1 cellular context compared by ENCODE assay signal in genomic region chr18:58868440-58868839, GRCh38.
TF ChIP-seq lines count a peak whose summit lies in the region.

No MANE protein-coding gene starts in this region.

TF ChIP-seq in GM23338, 12 proteins besides CTCF, POLR2A, EP300 and RAD21:
- TF ChIP-seq REST (IDR thresholded peaks at IDR 0.05; ENCODE audit: unreplicated experiment) (no peak), ZNF462 (CRISPR knock-in tag; IDR thresholded peaks at IDR 0.05) (no peak), EZH2 (IDR thresholded peaks at IDR 0.05; ENCODE audit: low read depth, unreplicated experiment) (no peak), ETS1 (IDR thresholded peaks at IDR 0.05) (no peak), CREB1 (CRISPR knock-in tag; IDR thresholded peaks at IDR 0.05; ENCODE audit: low read depth) (no peak), NANOG (IDR thresholded peaks at IDR 0.05; ENCODE audit: borderline replicate concordance) (no peak), EZH2phosphoT487 (IDR thresholded peaks at IDR 0.05; ENCODE audit: unreplicated experiment) (no peak), ZNF331 (CRISPR knock-in tag; IDR thresholded peaks at IDR 0.05; ENCODE audit: low read depth) (no peak), ZNF114 (CRISPR knock-in tag; IDR thresholded peaks at IDR 0.05) (no peak), STAT1 (IDR thresholded peaks at IDR 0.05; ENCODE audit: unreplicated experiment) (no peak), JUNB (IDR thresholded peaks at IDR 0.05; ENCODE audit: unreplicated experiment) (no peak), POLR2AphosphoS5 (IDR thresholded peaks at IDR 0.05; ENCODE audit: low read depth) (no peak)
